Comparison of ENCODE assay signal across 23 cellular contexts in genomic region chr16:752008-752315, GRCh38. TPM values are rescaled to one million over a fixed set of nuclear protein-coding genes. Genes with fewer than 3 reads are reported as not detected.
A peak's percentile ranks its signal among the peaks of the same experiment; 100 is the strongest.
DNase-seq lines count a peak whose midpoint lies in the region; ATAC-seq and TF ChIP-seq lines count a peak whose summit lies in the region.
"Had no signal": no experiment of that assay in that cellular context is flagged by ENCODE, and none has a peak within 500 bp of the region (broad histone marks: within the 10 kb centered on the region; RNA-seq: fewer than 3 reads in every experiment).

No MANE protein-coding gene starts in this region.

- no peaks in the 10 kb centered on the region for H3K9me2 ChIP-seq in PC-3 (replicated peaks; ENCODE audit: low read length)
- H3K9me2 ChIP-seq in neural cell (ENCODE audit: insufficient read depth, low read length): no peaks in the 10 kb centered on the region

- H2AFZ ChIP-seq in PC-3 (ENCODE audit: low read length) (0 out of 2 replicates have a peak overlapping the region, but pooled peaks have one; percentile 9), neural cell (ENCODE audit: low read depth, low read length) (no peak overlapping the region)

- no peak for TF ChIP-seq RAD21 in neural cell (conservative IDR thresholded peaks at IDR 0.05)

- in situ Hi-C loops in HAP-1 (cut with MboI; ENCODE audit: low sequenced_read_pairs): no loop called here

- H3K27me3 ChIP-seq in HAP-1 (ENCODE audit: low read depth) (no peaks in the 10 kb centered on the region), PC-3 (ENCODE audit: low read length) (no peaks in the 10 kb centered on the region), dorsolateral prefrontal cortex (peaks cover 0 to 5% (median 0%) of the 10 kb centered on the region in 45 donors), neural cell (ENCODE audit: insufficient read depth, low read depth, low read length) (no peaks in the 10 kb centered on the region)
- H3K27me3 ChIP-seq: testis, uterus had no signal

- BruUV-seq in PC-3 (replicated peaks; lab: Mats Ljungman, UMichigan): no TSS peak

- peak; percentile 63 to 68 for DNase-seq in HAP-1 (ENCODE audit: low spot score in 2 of 2)
- no peak for DNase-seq in PC-3
- DNase-seq in dorsolateral prefrontal cortex: no peak
- no peak for DNase-seq in COLO668 (lab: John Stamatoyannopoulos, UW; ENCODE audit: unreplicated experiment)
- no peak for DNase-seq in activated naive CD4-positive, alpha-beta T cell (lab: John Stamatoyannopoulos, UW)
- no peak for DNase-seq in NCI-H510A (lab: John Stamatoyannopoulos, UW)
- DNase-seq: activated CD4-positive, alpha-beta T cell treated with anti-CD3 and anti-CD28 coated beads, Interleukin-2, amount 10 ng/mL, durations not matched to agents 24 days and 14 days; activated gamma-delta T cell treated with Interleukin-2 at 50 U/mL for 16 hours; activated naive CD8-positive, alpha-beta T cell treated with anti-CD3 and anti-CD28 coated beads, Interleukin-2, amount 50 U/mL, for 24 hours; activated T-cell treated with anti-CD3 and anti-CD28 coated beads, Interleukin-2, amount 50 U/mL, for 4 hours; brain microvascular endothelial cell; CD4-positive, CD25-positive, alpha-beta regulatory T cell; NCI-H1417; NCI-H2081; NCI-H446; sigmoid colon; stimulated activated CD4-positive, alpha-beta T cell treated with anti-CD3 and anti-CD28 coated beads, Interleukin-4, amount 100 ng/mL, for 4 hours; stimulated activated naive CD4-positive, alpha-beta T cell; testis; uterus had no signal

- no peaks in the 10 kb centered on the region; the same call in 1 of the 2 replicates for H3K9me3 ChIP-seq in HAP-1
- no peaks in the 10 kb centered on the region for H3K9me3 ChIP-seq in PC-3 (ENCODE audit: low read length)
- peaks cover 4% of the 10 kb centered on the region for H3K9me3 ChIP-seq in neural cell (ENCODE audit: low read length)
- H3K9me3 ChIP-seq: testis, uterus had no signal

- intact Hi-C loops in PC-3 (cut with micrococcal nuclease): no loop called here
- intact Hi-C loops in dorsolateral prefrontal cortex (cut with DNase I): no loop called here

- ATAC-seq in PC-3: no peak
- ATAC-seq: activated naive CD8-positive, alpha-beta T cell treated with anti-CD3 and anti-CD28 coated beads, Interleukin-2, amount 50 U/mL, for 24 hours; activated T-cell treated with anti-CD3 and anti-CD28 coated beads, Interleukin-2, amount 50 U/mL, for 4 hours had no signal

- no peaks in the 10 kb centered on the region for H3K36me3 ChIP-seq in HAP-1 (replicated peaks)
- H3K36me3 ChIP-seq in PC-3 (ENCODE audit: low read depth, low read length): no peaks in the 10 kb centered on the region
- H3K36me3 ChIP-seq in neural cell (ENCODE audit: insufficient read depth, low read length): no peaks in the 10 kb centered on the region
- H3K36me3 ChIP-seq: brain microvascular endothelial cell, sigmoid colon, uterus had no signal

- no peak for TF ChIP-seq EP300 in neural cell (conservative IDR thresholded peaks at IDR 0.05; ENCODE audit: poor library complexity, severe bottlenecking)

- H4K20me1 ChIP-seq in PC-3 (ENCODE audit: low read length): no peaks in the 10 kb centered on the region
- H4K20me1 ChIP-seq in neural cell (ENCODE audit: insufficient read depth): no peaks in the 10 kb centered on the region

- CTCF ChIA-PET in PC-3 (lab: Charles Lee): no interaction called here

- H3K9ac ChIP-seq in PC-3 (ENCODE audit: low read length) (no peak overlapping the region), neural cell (ENCODE audit: low read length) (peak overlapping the region; percentile 29)

- H3K27ac ChIP-seq in PC-3 (ENCODE audit: low read length) (no peak overlapping the region), dorsolateral prefrontal cortex (peak overlapping the region in 40 of 59 donors; percentile 1 to 78 (median 45)), neural cell (ENCODE audit: low read length) (no peak overlapping the region)
- H3K27ac ChIP-seq: brain microvascular endothelial cell, sigmoid colon, testis, uterus had no signal

- TF ChIP-seq CTCF in PC-3 (conservative IDR thresholded peaks at IDR 0.05; ENCODE audit: low read depth, low read length): no peak
- TF ChIP-seq CTCF in dorsolateral prefrontal cortex (IDR thresholded peaks at IDR 0.05 in 54 of 56, conservative IDR thresholded peaks at IDR 0.05 in 2 of 56; ENCODE audit: low read depth in 1 of 56, partially characterized antibody in 56 of 56): no peak
- no peak for TF ChIP-seq CTCF in neural cell (IDR thresholded peaks at IDR 0.05; ENCODE audit: poor library complexity, severe bottlenecking)

- H3K4me1 ChIP-seq in HAP-1 (peaks cover 11% of the 10 kb centered on the region), PC-3 (ENCODE audit: insufficient read depth, low read length) (no peaks in the 10 kb centered on the region)
- H3K4me1 ChIP-seq: sigmoid colon, testis, uterus had no signal

- H3K79me2 ChIP-seq in PC-3 (ENCODE audit: low read length) (no peaks in the 10 kb centered on the region), neural cell (replicated peaks; ENCODE audit: insufficient read depth, low read length) (no peaks in the 10 kb centered on the region)

- no peak overlapping the region for H3K4me3 ChIP-seq in HAP-1
- no peak overlapping the region for H3K4me3 ChIP-seq in PC-3 (ENCODE audit: low read length)
- H3K4me3 ChIP-seq in dorsolateral prefrontal cortex: peak overlapping the region in 9 of 59 donors; percentile 1 to 12 (median 9)
- H3K4me3 ChIP-seq in neural cell (ENCODE audit: low read length): no peak overlapping the region
- H3K4me3 ChIP-seq: sigmoid colon, testis, uterus had no signal

- POLR2A ChIA-PET in PC-3 (lab: Charles Lee; ENCODE audit: unreplicated experiment): no interaction called here

- peak overlapping the region; percentile 41 for H3K4me2 ChIP-seq in PC-3 (ENCODE audit: low read length)
- no peak overlapping the region for H3K4me2 ChIP-seq in neural cell (ENCODE audit: low read length)

- H3F3A ChIP-seq in PC-3 (ENCODE audit: low read length, unreplicated experiment): no peaks in the 10 kb centered on the region
- no peaks in the 10 kb centered on the region for H3F3A ChIP-seq in neural cell (ENCODE audit: insufficient read depth, low read length, poor library complexity, severe bottlenecking)

TF ChIP-seq in neural cell, 6 proteins besides CTCF, POLR2A, EP300 and RAD21:
- no peak for TF ChIP-seq TAF1 (IDR thresholded peaks at IDR 0.05; ENCODE audit: low read depth)
- no peak for TF ChIP-seq EZH2 (IDR thresholded peaks at IDR 0.05; ENCODE audit: borderline replicate concordance, insufficient read depth, low read length, poor library complexity, severe bottlenecking)
- TF ChIP-seq REST (IDR thresholded peaks at IDR 0.05; ENCODE audit: borderline replicate concordance): no peak
- TF ChIP-seq POLR2AphosphoS5 (IDR thresholded peaks at IDR 0.05): no peak
- TF ChIP-seq SMC3 (conservative IDR thresholded peaks at IDR 0.05; ENCODE audit: poor library complexity): no peak
- TF ChIP-seq MXI1 (conservative IDR thresholded peaks at IDR 0.05; ENCODE audit: poor library complexity, severe bottlenecking): no peak

RNA-seq across cellular contexts. Expression of gene MSLN, which starts 8.6 kb away (rescaled TPM):
- total RNA-seq in PC-3 (2014; rRNA removed) (0.73 and 4.7 TPM in 2 replicates), dorsolateral prefrontal cortex (1 to 10 TPM in 39 of 120 experiments, under 1 TPM in 60, not detected in 21; 0.29 to 6.6 (median 0.90) TPM)
- polyA plus RNA-seq in neural cell: 0.40 and 0.63 TPM in 2 replicates
- not detected in 2 replicates for polyA minus RNA-seq in neural cell
- total RNA-seq: activated CD4-positive, alpha-beta T cell treated with anti-CD3 and anti-CD28 coated beads, Interleukin-2, amount 10 ng/mL, durations not matched to agents 24 days and 14 days; CD4-positive, CD25-positive, alpha-beta regulatory T cell; H4 had no signal
- polyA plus RNA-seq: CD4-positive, CD25-positive, alpha-beta regulatory T cell; IgD-negative memory B cell had no signal

RNA-seq across cellular contexts. Expression of gene CIAO3, which starts 11.2 kb away (rescaled TPM):
- total RNA-seq in PC-3 (2014; rRNA removed) (46.1 and 62.5 TPM in 2 replicates), dorsolateral prefrontal cortex (10 to 100 TPM; 32.4 to 98.2 (median 48.8) TPM)
- 57.8 and 62.4 TPM in 2 replicates for polyA plus RNA-seq in neural cell
- polyA minus RNA-seq in neural cell: 33.1 and 45.3 TPM in 2 replicates

RNA-seq across cellular contexts. Expression of gene HAGHL, which starts 25.1 kb away (rescaled TPM):
- total RNA-seq in PC-3 (2014; rRNA removed) (16.4 and 19.4 TPM in 2 replicates), dorsolateral prefrontal cortex (10 to 100 TPM; 27.4 to 81.3 (median 41.5) TPM)
- 28.3 and 37.6 TPM in 2 replicates for polyA plus RNA-seq in neural cell
- 5.4 and 8.0 TPM in 2 replicates for polyA minus RNA-seq in neural cell

RNA-seq across cellular contexts. Expression of gene CCDC78, which starts 25.7 kb away (rescaled TPM):
- total RNA-seq in PC-3 (2014; rRNA removed) (3.3 and 5.8 TPM in 2 replicates), dorsolateral prefrontal cortex (10 to 100 TPM in 15 of 120 experiments, 1 to 10 TPM in 105; 2.3 to 15.5 (median 6.8) TPM)
- 8.8 and 10.7 TPM in 2 replicates for polyA plus RNA-seq in neural cell
- polyA minus RNA-seq in neural cell: 3.6 and 5.8 TPM in 2 replicates

RNA-seq across cellular contexts. Expression of gene ANTKMT, which starts 31.0 kb away (rescaled TPM):
- total RNA-seq in PC-3 (2014; rRNA removed) (77.3 and 79.0 TPM in 2 replicates), dorsolateral prefrontal cortex (10 to 100 TPM; 38.5 to 95.7 (median 64.7) TPM)
- 73.4 and 98.7 TPM in 2 replicates for polyA plus RNA-seq in neural cell
- 10.5 and 18.7 TPM in 2 replicates for polyA minus RNA-seq in neural cell

Comparison
In these comparisons a context has a peak if more than half of its experiments do, and no peak if none do; other contexts are left out.
1. DNase-seq: peak in HAP-1 (2 of 2); none in PC-3 (single experiment), dorsolateral prefrontal cortex (0 of 10), COLO668 (single experiment), activated naive CD4-positive, alpha-beta T cell (0 of 4) and NCI-H510A (single experiment).
2. H3K27ac ChIP-seq: peak in dorsolateral prefrontal cortex (40 of 59); none in PC-3 (single experiment) and neural cell (single experiment).